ENCODE assay signal across 9 cellular contexts in the genomic region with DNA sequence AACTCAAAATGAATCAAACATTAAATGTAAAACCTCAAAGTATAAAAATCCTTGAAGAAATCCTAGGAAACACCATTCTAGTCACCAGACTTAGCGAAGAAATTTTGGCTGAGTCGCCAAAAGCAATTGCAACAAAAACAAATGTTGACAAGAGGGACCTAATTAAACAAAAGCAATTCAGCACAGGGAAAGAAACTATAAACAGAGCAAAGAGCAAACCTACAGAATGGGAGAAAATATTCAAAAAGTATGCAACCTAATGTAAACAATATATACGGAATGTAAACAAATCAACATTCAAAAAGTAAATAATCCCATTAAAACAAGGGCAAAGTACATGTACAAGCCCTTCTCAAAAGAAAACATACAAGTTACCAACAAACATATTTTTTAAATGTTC.
"Had no signal": no experiment of that assay in that cellular context is flagged by ENCODE, and none has a peak within 500 bp of the region (broad histone marks: within the 10 kb centered on the region; RNA-seq: fewer than 3 reads in every experiment).

No MANE protein-coding gene starts in this region.

- H3K27ac Mint-ChIP-seq: HFFc6 had no signal

- FAIRE-seq: K562 had no signal

- H3K4me3 Mint-ChIP-seq: HFFc6 had no signal

- H3K4me3 ChIP-seq: HAP-1, K562 had no signal

- DNase-seq: GOT3, H7, HFFc6, IMR-90, KG1 had no signal

- H3K9me3 ChIP-seq: HAP-1 had no signal

- H3K27ac ChIP-seq: HL-60 had no signal

- ATAC-seq: HCT116, K562 had no signal

- H3K4me1 ChIP-seq: HAP-1 had no signal

- H3K36me3 ChIP-seq: HAP-1 had no signal
